In the genomic region with DNA sequence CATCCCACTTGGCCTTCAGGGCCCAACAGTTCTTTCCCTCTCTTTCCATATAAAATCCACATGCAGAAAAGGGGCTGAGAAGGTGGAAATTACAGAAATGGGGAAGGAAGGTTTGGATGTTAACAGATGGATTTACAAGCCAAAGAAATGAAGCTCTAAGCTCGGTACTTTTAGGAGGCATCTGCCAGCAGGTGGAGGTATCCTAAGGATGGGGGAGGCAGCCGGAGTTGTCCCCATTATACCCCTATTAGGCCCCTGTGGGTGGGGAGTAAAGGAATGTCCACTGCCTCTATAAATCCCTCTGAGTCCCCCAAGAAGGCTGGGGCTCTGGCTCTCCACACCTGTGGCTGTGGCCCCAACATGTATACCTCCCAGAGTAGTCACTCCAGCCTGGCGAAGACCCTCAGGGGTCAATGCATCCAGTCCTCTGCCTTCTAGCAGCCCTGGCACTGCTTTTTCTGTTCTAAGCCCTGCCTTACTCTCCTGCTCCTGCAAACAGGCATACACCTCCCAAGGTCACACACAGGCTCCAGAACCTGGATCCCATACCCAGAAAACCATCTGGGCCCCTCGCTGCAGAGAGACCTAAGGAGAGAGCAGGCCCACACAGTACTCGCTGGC, we compare ENCODE assay signal across 11 cellular contexts. TPM values are rescaled to one million over a fixed set of nuclear protein-coding genes. Genes with fewer than 3 reads are reported as not detected.
DNase-seq lines count a peak whose midpoint lies in the region; ATAC-seq and TF ChIP-seq lines count a peak whose summit lies in the region.
"Had no signal": no experiment of that assay in that cellular context is flagged by ENCODE, and none has a peak within 500 bp of the region (broad histone marks: within the 10 kb centered on the region; RNA-seq: fewer than 3 reads in every experiment).

No MANE protein-coding gene starts in this region.

- H3K4me3 ChIP-seq in HUES6 (ENCODE audit: low read depth, low read length) (peak overlapping the region; percentile 65), adipocyte (ENCODE audit: low read length) (peak overlapping the region; percentile 80), Peyer's patch (peak overlapping the region in 2 of 4 donors; percentile 53 to 78)

- ATAC-seq in CD4-positive, alpha-beta T cell (ENCODE audit: poor library complexity) = no peak
- ATAC-seq in naive B cell (ENCODE audit: low read depth in 2 of 2) (no peak), HG02938 (IDR thresholded peaks at IDR 0.05; ENCODE audit: unreplicated experiment) (no peak)

- H3K27ac Mint-ChIP-seq in CD4-positive, alpha-beta T cell = peak overlapping the region; percentile 37
- peak overlapping the region in 5 of 6 donors; percentile 22 to 90 (median 68) for H3K27ac Mint-ChIP-seq in naive B cell

- no peak for TF ChIP-seq CTCF in CD4-positive, alpha-beta T cell (IDR thresholded peaks at IDR 0.05)
- no peak for TF ChIP-seq CTCF in Peyer's patch (IDR thresholded peaks at IDR 0.05)

- intact Hi-C loops in CD4-positive, alpha-beta T cell (cut with DNase I, micrococcal nuclease) = loop anchor here in 1 of 2 experiments (5.0 to 10.0 kb wide), 4 partner anchors 211 to 1672 kb away; a partner anchor contains a TSS

- H3K27ac ChIP-seq in CD4-positive, alpha-beta T cell (ENCODE audit: low read depth, low read length) = no peak overlapping the region
- H3K27ac ChIP-seq in HUES6 (ENCODE audit: low read depth, low read length) = no peak overlapping the region
- no peak overlapping the region for H3K27ac ChIP-seq in Peyer's patch
- H3K27ac ChIP-seq: adrenal gland had no signal

- CTCF ChIA-PET in CD4-positive, alpha-beta T cell (lab: Charles Lee) = no interaction called here

- H3K27me3 Mint-ChIP-seq in CD4-positive, alpha-beta T cell = peaks cover under 1% of the 10 kb centered on the region
- no peaks in the 10 kb centered on the region for H3K27me3 Mint-ChIP-seq in naive B cell

- no peak for TF ChIP-seq POLR2A in Peyer's patch (IDR thresholded peaks at IDR 0.05)

- H3K9me3 ChIP-seq in CD4-positive, alpha-beta T cell (ENCODE audit: control insufficient read depth, low read length) = no peaks in the 10 kb centered on the region
- H3K9me3 ChIP-seq in HUES6 (ENCODE audit: control insufficient read depth, insufficient read depth, low read depth, low read length) (no peaks in the 10 kb centered on the region), adipocyte (ENCODE audit: control insufficient read depth, low read length) (no peaks in the 10 kb centered on the region), Peyer's patch (no peaks in the 10 kb centered on the region)
- H3K9me3 ChIP-seq: adrenal gland had no signal

- no peak for DNase-seq in CD4-positive, alpha-beta T cell
- DNase-seq in adipocyte (ENCODE audit: low read depth) (no peak), naive B cell (no peak), CD1c-positive myeloid dendritic cell (ENCODE audit: extremely low spot score) (no peak), NCI-H510A (lab: John Stamatoyannopoulos, UW) (no peak), Peyer's patch (no peak)
- DNase-seq: adrenal gland, NCI-H748 treated with DMSO at 0.1 percent for 48 hours had no signal

- H3K9ac ChIP-seq in HUES6 (ENCODE audit: low read length) = no peak overlapping the region
- no peak overlapping the region for H3K9ac ChIP-seq in adipocyte (ENCODE audit: low read length)

- no peaks in the 10 kb centered on the region for H3K9me3 Mint-ChIP-seq in CD4-positive, alpha-beta T cell
- no peaks in the 10 kb centered on the region for H3K9me3 Mint-ChIP-seq in naive B cell

- H3K27me3 ChIP-seq in CD4-positive, alpha-beta T cell (ENCODE audit: control insufficient read depth, insufficient read depth, low read length) = no peaks in the 10 kb centered on the region
- H3K27me3 ChIP-seq in HUES6 (ENCODE audit: control insufficient read depth, insufficient read depth, low read length) = peaks cover 52% of the 10 kb centered on the region
- peaks cover 22% of the 10 kb centered on the region for H3K27me3 ChIP-seq in adipocyte (replicated peaks; ENCODE audit: control insufficient read depth, insufficient read depth, low read length)
- no peaks in the 10 kb centered on the region for H3K27me3 ChIP-seq in Peyer's patch
- H3K27me3 ChIP-seq: adrenal gland had no signal

- H3K36me3 ChIP-seq in HUES6 (ENCODE audit: control insufficient read depth, insufficient read depth, low read length) = no peaks in the 10 kb centered on the region
- H3K36me3 ChIP-seq in adipocyte (ENCODE audit: control insufficient read depth, insufficient read depth, low read length, severe bottlenecking) = no peaks in the 10 kb centered on the region
- H3K36me3 ChIP-seq in Peyer's patch = no peaks in the 10 kb centered on the region
- H3K36me3 ChIP-seq: adrenal gland had no signal

- peaks cover 22% of the 10 kb centered on the region for H3K4me1 Mint-ChIP-seq in CD4-positive, alpha-beta T cell (ENCODE audit: low read depth)
- H3K4me1 Mint-ChIP-seq in naive B cell = peaks cover 27 to 33% (median 27%) of the 10 kb centered on the region in 3 donors

- H3K36me3 Mint-ChIP-seq in CD4-positive, alpha-beta T cell (ENCODE audit: low read depth) = no peaks in the 10 kb centered on the region
- H3K36me3 Mint-ChIP-seq in naive B cell = no peaks in the 10 kb centered on the region

- H3K4me3 Mint-ChIP-seq in CD4-positive, alpha-beta T cell = peak overlapping the region; percentile 91
- peak overlapping the region; percentile 77 to 93 (median 88) for H3K4me3 Mint-ChIP-seq in naive B cell

- POLR2A ChIA-PET in CD4-positive, alpha-beta T cell (lab: Charles Lee) = no interaction called here

- peaks cover 6% of the 10 kb centered on the region for H3K4me1 ChIP-seq in HUES6 (ENCODE audit: control insufficient read depth, insufficient read depth, low read length)
- peaks cover 3% of the 10 kb centered on the region for H3K4me1 ChIP-seq in adipocyte (ENCODE audit: control insufficient read depth, insufficient read depth, low read length)
- H3K4me1 ChIP-seq in Peyer's patch = peaks cover 0 to 15% (median 3%) of the 10 kb centered on the region in 4 donors

RNA-seq across cellular contexts. Expression of a gene that starts 1.2 kb away (rescaled TPM):
- total RNA-seq in CD4-positive, alpha-beta T cell = 10 to 100 TPM; 14.0 to 16.0 TPM
- polyA plus RNA-seq in naive B cell (ENCODE audit: low read depth in 6 of 6) = 1 to 10 TPM in 4 of 6 donors, under 1 TPM in 1, not detected in 1; 0.79 to 2.3 (median 1.1) TPM
- total RNA-seq in Peyer's patch = 10 to 100 TPM in 1 of 4 donors, 1 to 10 TPM in 3; 1.8 to 12.4 (median 5.7) TPM

RNA-seq across cellular contexts. Expression of a gene that starts 10.3 kb away (rescaled TPM):
- total RNA-seq in CD4-positive, alpha-beta T cell = under 1 TPM; 0.14 to 0.17 TPM
- under 1 TPM in 3 of 6 donors, not detected in 3; 0.23 to 0.84 (median 0.49) TPM for polyA plus RNA-seq in naive B cell (ENCODE audit: low read depth in 6 of 6)
- not detected for total RNA-seq in Peyer's patch
- total RNA-seq: kidney epithelial cell had no signal

RNA-seq across cellular contexts. Expression of a gene that starts 48.9 kb away (rescaled TPM):
- total RNA-seq in CD4-positive, alpha-beta T cell = 10 to 100 TPM; 86.9 to 96.9 TPM
- 100 to 1,000 TPM; 224 to 376 (median 265) TPM for polyA plus RNA-seq in naive B cell (ENCODE audit: low read depth in 6 of 6)
- 100 to 1,000 TPM in 2 of 4 donors, 10 to 100 TPM in 2; 83.5 to 131 (median 95.6) TPM for total RNA-seq in Peyer's patch

RNA-seq across cellular contexts. Expression of a gene that starts 50.0 kb away (rescaled TPM):
- 1 to 10 TPM; 2.9 to 3.0 TPM for total RNA-seq in CD4-positive, alpha-beta T cell
- 10 to 100 TPM in 5 of 6 donors, 1 to 10 TPM in 1; 9.5 to 19.1 (median 10.6) TPM for polyA plus RNA-seq in naive B cell (ENCODE audit: low read depth in 6 of 6)
- 10 to 100 TPM; 30.5 to 69.9 (median 41.4) TPM for total RNA-seq in Peyer's patch
